In the genomic region with DNA sequence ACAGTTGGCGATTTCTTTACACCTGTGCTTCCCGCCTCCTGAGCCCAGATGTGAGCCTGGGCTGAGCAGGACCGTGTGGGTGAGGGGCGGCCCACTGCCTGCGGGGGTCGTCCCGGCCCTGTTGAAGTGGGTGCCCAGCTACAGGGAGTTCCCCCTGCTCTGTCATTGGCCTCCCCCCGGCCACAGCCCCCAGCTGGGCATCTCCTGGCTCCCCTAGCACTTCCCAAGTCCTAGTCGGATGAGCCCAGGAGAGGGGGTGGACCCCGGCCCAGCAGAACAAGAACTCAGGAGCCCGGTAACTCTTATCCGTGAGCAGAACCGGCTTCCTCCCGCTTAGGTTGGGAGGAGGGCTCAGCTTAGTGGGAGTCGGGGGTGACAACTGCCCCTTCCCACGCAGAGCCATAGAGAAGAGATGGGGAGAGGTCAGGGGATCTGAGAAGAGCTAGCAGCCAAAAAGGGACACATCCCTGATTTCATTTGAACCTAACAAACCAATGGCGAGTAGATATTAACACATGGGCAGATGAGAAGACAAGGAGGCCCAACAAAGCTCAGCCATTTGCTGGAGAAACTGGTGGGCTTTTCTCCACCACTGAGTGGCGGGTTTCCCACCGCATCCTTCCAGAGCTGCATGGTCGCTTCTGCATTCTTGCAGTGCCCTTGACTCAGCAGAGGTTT, we compare ENCODE assay signal across 9 cellular contexts. TPM values are rescaled to one million over a fixed set of nuclear protein-coding genes. Genes with fewer than 3 reads are reported as not detected.
A peak's percentile ranks its signal among the peaks of the same experiment; 100 is the strongest.
DNase-seq lines count a peak whose midpoint lies in the region; ATAC-seq and TF ChIP-seq lines count a peak whose summit lies in the region.
"Had no signal": no experiment of that assay in that cellular context is flagged by ENCODE, and none has a peak within 500 bp of the region (broad histone marks: within the 10 kb centered on the region; RNA-seq: fewer than 3 reads in every experiment).

No MANE protein-coding gene starts in this region.

- H3K4me3 ChIP-seq in BJ (ENCODE audit: low read depth, low read length): peak overlapping the region; percentile 54
- H3K4me3 ChIP-seq in fibroblast of mammary gland (ENCODE audit: control insufficient read depth, low read depth, low read length): peak overlapping the region; percentile 43
- H3K4me3 ChIP-seq: K562 had no signal

- H3K36me3 ChIP-seq in BJ (ENCODE audit: control insufficient read depth, insufficient read depth, low read length): no peaks in the 10 kb centered on the region

- CTCF ChIA-PET in BJ (lab: Yijun Ruan, JAX): interaction anchor here (1.1 kb wide), 1 partner anchor 10 kb away, joined by 3 read pairs; no protein-coding TSS in a partner anchor

- no peaks in the 10 kb centered on the region for H3K36me3 Mint-ChIP-seq in osteocyte (ENCODE audit: unreplicated experiment)

- H3K4me1 Mint-ChIP-seq in osteocyte (ENCODE audit: unreplicated experiment): peaks cover 16% of the 10 kb centered on the region

- H3K27ac Mint-ChIP-seq in osteocyte (ENCODE audit: unreplicated experiment): no peak overlapping the region

- peaks cover 5% of the 10 kb centered on the region for H3K27me3 ChIP-seq in BJ (ENCODE audit: control insufficient read depth, insufficient read depth, low read length)

- POLR2A ChIA-PET in BJ (lab: Charles Lee): no interaction called here

- peak overlapping the region; percentile 38 for H3K4me3 Mint-ChIP-seq in osteocyte (ENCODE audit: unreplicated experiment)

- ATAC-seq in HG03097 (IDR thresholded peaks at IDR 0.05; ENCODE audit: low FRiP score, unreplicated experiment) (no peak), GM21515 (IDR thresholded peaks at IDR 0.05; ENCODE audit: unreplicated experiment) (no peak)

- TF ChIP-seq CTCF in BJ (IDR thresholded peaks at IDR 0.05; ENCODE audit: insufficient read depth, low read depth, low read length): no peak
- TF ChIP-seq CTCF in fibroblast of mammary gland (conservative IDR thresholded peaks at IDR 0.05; ENCODE audit: control insufficient read depth, insufficient read depth, low read depth, low read length): no peak
- no peak for TF ChIP-seq CTCF in osteocyte (IDR thresholded peaks at IDR 0.05)

- no peak for DNase-seq in BJ (ENCODE audit: low read depth)
- peak; percentile 35 for DNase-seq in NCI-H69 (lab: John Stamatoyannopoulos, UW)
- DNase-seq in fibroblast of mammary gland (ENCODE audit: low read depth): no peak
- no peak for DNase-seq in osteocyte (ENCODE audit: extremely low spot score, unreplicated experiment)
- no peak for DNase-seq in midbrain (lab: John Stamatoyannopoulos, UW)
- no peak for DNase-seq in Ammon's horn (ENCODE audit: low spot score)

- H3K27me3 Mint-ChIP-seq in osteocyte (ENCODE audit: unreplicated experiment): peaks cover 5% of the 10 kb centered on the region

- H3K9me3 Mint-ChIP-seq in osteocyte (ENCODE audit: unreplicated experiment): no peaks in the 10 kb centered on the region

RNA-seq across cellular contexts. Expression of a gene that starts 0.9 kb away (rescaled TPM):
- polyA plus RNA-seq in BJ (2011; rRNA removed): 2.1 and 2.8 TPM in 2 replicates
- 2.7 and 3.9 TPM in 2 replicates for polyA minus RNA-seq in BJ (2011; rRNA and poly(A)+ RNA removed)
- 1.5 and 2.0 TPM in 2 replicates for total RNA-seq in osteocyte
